ENCODE assay signal across 37 cellular contexts in the genomic region with DNA sequence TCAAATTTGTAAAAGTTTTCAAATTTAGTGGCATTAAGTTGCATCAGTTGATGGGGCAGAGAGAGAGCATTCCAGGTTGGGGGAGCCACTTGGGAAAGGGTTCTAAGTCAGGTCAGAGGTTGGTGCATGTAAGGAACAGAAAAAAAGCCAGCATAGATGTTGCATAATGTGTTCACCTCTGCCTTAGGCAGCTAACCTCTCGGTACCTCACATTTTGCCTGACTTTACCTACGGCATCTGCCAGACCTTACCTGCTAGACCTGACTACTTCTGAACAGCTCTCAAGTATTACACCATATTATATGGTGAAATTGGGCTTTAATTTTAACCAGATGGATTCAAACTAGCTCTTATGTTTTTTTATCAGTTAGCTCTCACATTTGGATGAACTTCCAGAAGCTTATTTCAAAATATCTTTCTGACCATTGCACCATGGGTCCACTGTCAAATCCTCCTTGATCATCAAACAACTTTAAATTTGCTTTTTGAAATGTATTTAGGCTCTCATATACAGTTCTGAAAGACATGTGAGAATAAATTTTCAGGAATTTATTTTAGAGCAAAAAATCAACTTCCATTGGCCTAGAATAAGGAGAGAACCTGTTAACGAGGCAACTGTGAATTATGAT. TPM values are rescaled to one million over a fixed set of nuclear protein-coding genes. Genes with fewer than 3 reads are reported as not detected.
"Had no signal": no experiment of that assay in that cellular context is flagged by ENCODE, and none has a peak within 500 bp of the region (broad histone marks: within the 10 kb centered on the region; RNA-seq: fewer than 3 reads in every experiment).

No MANE protein-coding gene starts in this region.

- H3K4me1 Mint-ChIP-seq: activated B cell treated with CpG ODN at 0.5 μM for 24 hours; activated CD4-positive, alpha-beta T cell treated with anti-CD3 and anti-CD28 coated beads, Interleukin-2, amount 10 ng/mL, durations not matched to agents 24 days and 14 days; activated naive CD8-positive, alpha-beta T cell treated with anti-CD3 and anti-CD28 coated beads for 36 hours; activated T-helper 17 cell treated with anti-CD3 and anti-CD28 coated beads, Interleukin-2, amount 50 U/mL, for 72 hours; brain had no signal

- H3K9me3 Mint-ChIP-seq: activated B cell treated with CpG ODN at 0.5 μM for 24 hours; activated CD4-positive, alpha-beta memory T cell treated with anti-CD3 and anti-CD28 coated beads for 36 hours; activated CD4-positive, alpha-beta T cell treated with anti-CD3 and anti-CD28 coated beads, Interleukin-2, amount 10 ng/mL, durations not matched to agents 24 days and 14 days; activated CD8-positive, alpha-beta T cell treated with anti-CD3 and anti-CD28 coated beads for 36 hours; activated naive CD4-positive, alpha-beta T cell treated with anti-CD3 and anti-CD28 coated beads for 36 hours; activated naive CD4-positive, alpha-beta T cell treated with anti-CD3 and anti-CD28 coated beads, Interleukin-2, amount 50 U/mL, for 72 hours; activated naive CD8-positive, alpha-beta T cell treated with anti-CD3 and anti-CD28 coated beads for 36 hours; activated T-cell treated with anti-CD3 and anti-CD28 coated beads, Interleukin-2, amount 50 U/mL, for 4 hours; activated T-helper 1 cell treated with anti-CD3 and anti-CD28 coated beads, Interleukin-12 subunit alpha, Interleukin-12 subunit beta, Interleukin-2, Interleukin-4 antibody, amounts not matched to agents 30 ng/mL and 10 ng/mL and 1 ng/mL, durations not matched to agents 14 hours and 24 hours and 36 hours; activated T-helper 17 cell treated with anti-CD3 and anti-CD28 coated beads, Interleukin-2, amount 50 U/mL, for 72 hours; T-helper 1 cell treated with Interleukin-12 subunit alpha and Interleukin-12 subunit beta and Interleukin-4 antibody, amounts not matched to agents 30 μg/mL and 1 μg/mL, for 36 hours; T-helper 2 cell treated with Interferon-gamma antibody and Interleukin-4, amounts not matched to agents 5 μg/mL and 100 μg/mL, for 36 hours had no signal

- H3K27ac ChIP-seq: adrenal gland, VCaP had no signal

- H3K4me3 ChIP-seq: adrenal gland had no signal

- ATAC-seq: activated CD8-positive, alpha-beta T cell treated with anti-CD3 and anti-CD28 coated beads for 36 hours; activated naive CD4-positive, alpha-beta T cell treated with anti-CD3 and anti-CD28 coated beads, Interleukin-2, amount 50 U/mL, for 72 hours; activated T-cell treated with anti-CD3 and anti-CD28 coated beads, Interleukin-2, amount 50 U/mL, for 4 hours; activated T-cell treated with anti-CD3 and anti-CD28 coated beads, Interleukin-2, amount 50 U/mL, for 72 hours; activated T-helper 17 cell treated with anti-CD3 and anti-CD28 coated beads, Interleukin-2, amount 50 U/mL, for 72 hours had no signal

- H3K4me3 Mint-ChIP-seq: activated B cell treated with CpG ODN at 0.5 μM for 24 hours; activated CD4-positive, alpha-beta memory T cell treated with anti-CD3 and anti-CD28 coated beads for 36 hours; activated CD4-positive, alpha-beta T cell treated with anti-CD3 and anti-CD28 coated beads, Interleukin-2, amount 10 ng/mL, durations not matched to agents 24 days and 14 days; activated CD8-positive, alpha-beta T cell treated with anti-CD3 and anti-CD28 coated beads for 36 hours; activated naive CD4-positive, alpha-beta T cell treated with anti-CD3 and anti-CD28 coated beads for 36 hours; activated naive CD8-positive, alpha-beta T cell treated with anti-CD3 and anti-CD28 coated beads for 36 hours; activated T-cell treated with anti-CD3 and anti-CD28 coated beads, Interleukin-2, amount 50 U/mL, for 4 hours; activated T-cell treated with anti-CD3 and anti-CD28 coated beads, Interleukin-2, amount 50 U/mL, for 72 hours; activated T-helper 1 cell treated with anti-CD3 and anti-CD28 coated beads, Interleukin-12 subunit alpha, Interleukin-12 subunit beta, Interleukin-2, Interleukin-4 antibody, amounts not matched to agents 30 ng/mL and 10 ng/mL and 1 ng/mL, durations not matched to agents 14 hours and 24 hours and 36 hours; activated T-helper 17 cell treated with anti-CD3 and anti-CD28 coated beads, Interleukin-2, amount 50 U/mL, for 72 hours; brain; T-helper 1 cell treated with Interleukin-12 subunit alpha and Interleukin-12 subunit beta and Interleukin-4 antibody, amounts not matched to agents 30 μg/mL and 1 μg/mL, for 36 hours; T-helper 2 cell treated with Interferon-gamma antibody and Interleukin-4, amounts not matched to agents 5 μg/mL and 100 μg/mL, for 36 hours had no signal

- H3K36me3 Mint-ChIP-seq: activated CD4-positive, alpha-beta memory T cell treated with anti-CD3 and anti-CD28 coated beads for 36 hours; activated naive CD4-positive, alpha-beta T cell treated with anti-CD3 and anti-CD28 coated beads, Interleukin-2, amount 50 U/mL, for 72 hours; activated naive CD8-positive, alpha-beta T cell treated with anti-CD3 and anti-CD28 coated beads for 36 hours; brain had no signal

- DNase-seq: activated B cell treated with CpG ODN at 0.5 μM for 24 hours; activated CD4-positive, alpha-beta memory T cell treated with anti-CD3 and anti-CD28 coated beads for 36 hours; activated CD4-positive, alpha-beta T cell treated with anti-CD3 and anti-CD28 coated beads for 4 hours; activated CD4-positive, alpha-beta T cell treated with anti-CD3 and anti-CD28 coated beads, Interleukin-2, amount 10 ng/mL, durations not matched to agents 24 days and 14 days; activated CD4-positive, alpha-beta T cell treated with anti-CD3 and anti-CD28 coated beads, Interleukin-2, amount 50 U/mL, for 1 hour; activated CD4-positive, alpha-beta T cell treated with anti-CD3 and anti-CD28 coated beads, Interleukin-2, amount 50 U/mL, for 4 hours; activated CD4-positive, CD25-positive, alpha-beta regulatory T cell treated with anti-CD3 and anti-CD28 coated beads, Interleukin-2, amount 50 U/mL, for 72 hours; activated CD8-positive, alpha-beta memory T cell treated with anti-CD3 and anti-CD28 coated beads, Interleukin-2, amount 50 U/mL, for 4 hours; activated CD8-positive, alpha-beta T cell treated with anti-CD3 and anti-CD28 coated beads for 36 hours; activated effector memory CD4-positive, alpha-beta T cell treated with anti-CD3 and anti-CD28 coated beads, Interleukin-2, amount 50 U/mL, for 16 hours; activated gamma-delta T cell treated with Interleukin-2 at 50 U/mL for 16 hours; activated naive CD4-positive, alpha-beta T cell; activated naive CD4-positive, alpha-beta T cell treated with anti-CD3 and anti-CD28 coated beads for 36 hours; activated naive CD4-positive, alpha-beta T cell treated with anti-CD3 and anti-CD28 coated beads, Interleukin-2, amount 50 U/mL, for 16 hours; activated naive CD8-positive, alpha-beta T cell treated with anti-CD3 and anti-CD28 coated beads for 36 hours; activated T-cell treated with anti-CD3 and anti-CD28 coated beads for 4 hours; activated T-cell treated with anti-CD3 and anti-CD28 coated beads, Interleukin-2, amount 50 U/mL, for 1 hour; activated T-cell treated with anti-CD3 and anti-CD28 coated beads, Interleukin-2, amount 50 U/mL, for 4 hours; activated T-cell treated with anti-CD3 and anti-CD28 coated beads, Interleukin-2, amount 50 U/mL, for 72 hours; adrenal gland; amniotic stem cell; aorta; central memory CD4-positive, alpha-beta T cell; T-helper 1 cell; T-helper 2 cell; T-helper 9 cell had no signal

- H3K27ac Mint-ChIP-seq: activated B cell treated with CpG ODN at 0.5 μM for 24 hours; activated CD4-positive, alpha-beta memory T cell treated with anti-CD3 and anti-CD28 coated beads for 36 hours; activated CD4-positive, alpha-beta T cell treated with anti-CD3 and anti-CD28 coated beads, Interleukin-2, amount 10 ng/mL, durations not matched to agents 24 days and 14 days; activated CD8-positive, alpha-beta T cell treated with anti-CD3 and anti-CD28 coated beads for 36 hours; activated naive CD4-positive, alpha-beta T cell treated with anti-CD3 and anti-CD28 coated beads for 36 hours; activated naive CD4-positive, alpha-beta T cell treated with anti-CD3 and anti-CD28 coated beads, Interleukin-2, amount 50 U/mL, for 72 hours; activated naive CD8-positive, alpha-beta T cell treated with anti-CD3 and anti-CD28 coated beads for 36 hours; activated T-cell treated with anti-CD3 and anti-CD28 coated beads, Interleukin-2, amount 50 U/mL, for 72 hours; activated T-helper 1 cell treated with anti-CD3 and anti-CD28 coated beads, Interleukin-12 subunit alpha, Interleukin-12 subunit beta, Interleukin-2, Interleukin-4 antibody, amounts not matched to agents 30 ng/mL and 10 ng/mL and 1 ng/mL, durations not matched to agents 14 hours and 24 hours and 36 hours; activated T-helper 17 cell treated with anti-CD3 and anti-CD28 coated beads, Interleukin-2, amount 50 U/mL, for 72 hours; brain; T-helper 1 cell treated with Interleukin-12 subunit alpha and Interleukin-12 subunit beta and Interleukin-4 antibody, amounts not matched to agents 30 μg/mL and 1 μg/mL, for 36 hours; T-helper 2 cell treated with Interferon-gamma antibody and Interleukin-4, amounts not matched to agents 5 μg/mL and 100 μg/mL, for 36 hours had no signal

- H3K27me3 Mint-ChIP-seq: brain had no signal

- FAIRE-seq: TTC549 had no signal

- H3K4me1 ChIP-seq: adrenal gland had no signal

- H3K36me3 ChIP-seq: adrenal gland had no signal

- H3K9me3 ChIP-seq: adrenal gland had no signal

RNA-seq across cellular contexts. Expression of a gene that starts 7.4 kb away (rescaled TPM):
- total RNA-seq: activated B cell treated with CpG ODN at 0.5 μM for 24 hours; activated CD4-positive, alpha-beta memory T cell treated with anti-CD3 and anti-CD28 coated beads for 36 hours; activated CD4-positive, alpha-beta T cell treated with anti-CD3 and anti-CD28 coated beads, Interleukin-2, amount 10 ng/mL, durations not matched to agents 24 days and 14 days; activated CD8-positive, alpha-beta memory T cell treated with anti-CD3 and anti-CD28 coated beads for 36 hours; activated CD8-positive, alpha-beta T cell treated with anti-CD3 and anti-CD28 coated beads for 36 hours; activated naive CD4-positive, alpha-beta T cell treated with anti-CD3 and anti-CD28 coated beads for 36 hours; activated naive CD4-positive, alpha-beta T cell treated with anti-CD3 and anti-CD28 coated beads, Interleukin-2, amount 50 U/mL, for 72 hours; activated naive CD8-positive, alpha-beta T cell treated with anti-CD3 and anti-CD28 coated beads for 36 hours; activated T-cell treated with anti-CD3 and anti-CD28 coated beads, Interleukin-2, amount 50 U/mL, for 4 hours; activated T-cell treated with anti-CD3 and anti-CD28 coated beads, Interleukin-2, amount 50 U/mL, for 72 hours; activated T-helper 1 cell treated with anti-CD3 and anti-CD28 coated beads, Interleukin-12 subunit alpha, Interleukin-12 subunit beta, Interleukin-2, Interleukin-4 antibody, amounts not matched to agents 30 ng/mL and 10 ng/mL and 1 ng/mL, durations not matched to agents 14 hours and 24 hours and 36 hours; activated T-helper 17 cell treated with anti-CD3 and anti-CD28 coated beads, Interleukin-2, amount 50 U/mL, for 72 hours; adrenal gland; aorta; cardiac septum; cerebellum had no signal
- polyA plus RNA-seq: adrenal gland, aorta had no signal
